In genomic region chr7:151864561-151864960, GRCh38 we compare ENCODE assay signal across 23 cellular contexts.
"Had no signal": no experiment of that assay in that cellular context is flagged by ENCODE, and none has a peak within 500 bp of the region (broad histone marks: within the 10 kb centered on the region; RNA-seq: fewer than 3 reads in every experiment).

No MANE protein-coding gene starts in this region.

- H3K4me3 ChIP-seq: coronary artery, esophagus muscularis mucosa, lung, sigmoid colon, smooth muscle cell, thyroid gland had no signal

- H3K27ac ChIP-seq: coronary artery, esophagus muscularis mucosa, sigmoid colon had no signal

- H3K36me3 ChIP-seq: sigmoid colon, thyroid gland had no signal

- H3K27me3 ChIP-seq: esophagus muscularis mucosa, sigmoid colon, thyroid gland had no signal

- H3K27me3 Mint-ChIP-seq: activated naive CD8-positive, alpha-beta T cell treated with anti-CD3 and anti-CD28 coated beads, Interleukin-2, amount 10 ng/mL, durations not matched to agents 7 days and 5 days had no signal

- H3K9me3 Mint-ChIP-seq: activated naive CD4-positive, alpha-beta T cell treated with anti-CD3 and anti-CD28 coated beads for 36 hours; activated naive CD8-positive, alpha-beta T cell treated with anti-CD3 and anti-CD28 coated beads, Interleukin-2, amount 10 ng/mL, durations not matched to agents 7 days and 5 days; activated T-cell treated with anti-CD3 and anti-CD28 coated beads, Interleukin-2, amount 50 U/mL, for 4 hours; activated T-helper 2 cell treated with anti-CD3 and anti-CD28 coated beads, Interferon-gamma antibody, Interleukin-2, Interleukin-4, amounts not matched to agents 10 μg/mL and 5 μg/mL and 100 μg/mL, durations not matched to agents 14 hours and 24 hours and 36 hours; mesothelial cell of epicardium; natural killer cell; T-helper 1 cell treated with Interleukin-12 subunit alpha and Interleukin-12 subunit beta and Interleukin-4 antibody, amounts not matched to agents 30 μg/mL and 1 μg/mL, for 36 hours had no signal

- H3K4me2 ChIP-seq: smooth muscle cell had no signal

- H3K36me3 Mint-ChIP-seq: activated naive CD8-positive, alpha-beta T cell treated with anti-CD3 and anti-CD28 coated beads, Interleukin-2, amount 10 ng/mL, durations not matched to agents 7 days and 5 days; mesothelial cell of epicardium; natural killer cell had no signal

- H3K27ac Mint-ChIP-seq: activated naive CD4-positive, alpha-beta T cell treated with anti-CD3 and anti-CD28 coated beads for 36 hours; activated naive CD8-positive, alpha-beta T cell treated with anti-CD3 and anti-CD28 coated beads, Interleukin-2, amount 10 ng/mL, durations not matched to agents 7 days and 5 days; activated T-helper 2 cell treated with anti-CD3 and anti-CD28 coated beads, Interferon-gamma antibody, Interleukin-2, Interleukin-4, amounts not matched to agents 10 μg/mL and 5 μg/mL and 100 μg/mL, durations not matched to agents 14 hours and 24 hours and 36 hours; mesothelial cell of epicardium; T-helper 1 cell treated with Interleukin-12 subunit alpha and Interleukin-12 subunit beta and Interleukin-4 antibody, amounts not matched to agents 30 μg/mL and 1 μg/mL, for 36 hours had no signal

- H3K9me3 ChIP-seq: esophagus muscularis mucosa, sigmoid colon, thyroid gland had no signal

- FAIRE-seq: bronchial epithelial cell, frontal cortex had no signal

- H3K4me1 Mint-ChIP-seq: activated naive CD8-positive, alpha-beta T cell treated with anti-CD3 and anti-CD28 coated beads, Interleukin-2, amount 10 ng/mL, durations not matched to agents 7 days and 5 days; mesothelial cell of epicardium had no signal

- H3K4me3 Mint-ChIP-seq: activated naive CD4-positive, alpha-beta T cell treated with anti-CD3 and anti-CD28 coated beads for 36 hours; activated naive CD8-positive, alpha-beta T cell treated with anti-CD3 and anti-CD28 coated beads, Interleukin-2, amount 10 ng/mL, durations not matched to agents 7 days and 5 days; activated T-cell treated with anti-CD3 and anti-CD28 coated beads, Interleukin-2, amount 50 U/mL, for 4 hours; mesothelial cell of epicardium; natural killer cell; T-helper 1 cell treated with Interleukin-12 subunit alpha and Interleukin-12 subunit beta and Interleukin-4 antibody, amounts not matched to agents 30 μg/mL and 1 μg/mL, for 36 hours had no signal

- DNase-seq: activated CD4-positive, alpha-beta T cell treated with anti-CD3 and anti-CD28 coated beads for 4 hours; activated CD4-positive, alpha-beta T cell treated with anti-CD3 and anti-CD28 coated beads, Interleukin-2, amount 50 U/mL, for 48 hours; activated CD4-positive, CD25-positive, alpha-beta regulatory T cell; activated CD8-positive, alpha-beta memory T cell treated with anti-CD3 and anti-CD28 coated beads, Interleukin-2, amount 50 U/mL, for 48 hours; activated naive CD4-positive, alpha-beta T cell treated with anti-CD3 and anti-CD28 coated beads for 36 hours; activated naive CD8-positive, alpha-beta T cell treated with anti-CD3 and anti-CD28 coated beads, Interleukin-2, amount 10 ng/mL, durations not matched to agents 7 days and 5 days; activated T-cell treated with anti-CD3 and anti-CD28 coated beads, Interleukin-2, amount 50 U/mL, for 4 hours; amniotic stem cell; natural killer cell; sigmoid colon; stimulated activated CD4-positive, alpha-beta T cell treated with anti-CD3 and anti-CD28 coated beads, Interleukin-2, amount 100 ng/mL, for 48 hours; stimulated activated CD8-positive, alpha-beta memory T cell treated with anti-CD3 and anti-CD28 coated beads, Interleukin-4, amount 100 ng/mL, for 48 hours; stimulated activated naive CD4-positive, alpha-beta T cell treated with Interleukin-2 at 50 U/mL for 16 hours; thyroid gland had no signal

- ATAC-seq: activated T-cell treated with anti-CD3 and anti-CD28 coated beads, Interleukin-2, amount 50 U/mL, for 4 hours; natural killer cell had no signal
